ENCODE assay signal across 11 cellular contexts in the genomic region with DNA sequence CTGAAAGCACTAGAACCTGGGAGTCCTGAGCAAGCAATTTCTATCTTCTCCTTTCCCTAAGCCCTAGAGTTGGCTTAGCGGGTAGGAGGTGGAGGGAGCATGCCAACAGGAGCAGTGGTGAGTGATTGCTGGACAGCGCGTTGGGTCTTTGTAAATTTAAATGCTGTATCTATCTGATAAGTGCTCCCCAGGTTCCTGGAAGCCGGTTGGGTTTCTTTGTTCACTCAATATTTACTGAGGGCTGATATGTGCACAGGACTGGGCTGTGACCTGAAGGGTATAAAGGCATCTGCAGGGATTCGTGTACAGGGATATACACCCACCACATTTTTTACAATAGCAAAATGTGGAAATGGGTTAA. TPM values are rescaled to one million over a fixed set of nuclear protein-coding genes. Genes with fewer than 3 reads are reported as not detected.
DNase-seq lines count a peak whose midpoint lies in the region; ATAC-seq and TF ChIP-seq lines count a peak whose summit lies in the region.
"Had no signal": no experiment of that assay in that cellular context is flagged by ENCODE, and none has a peak within 500 bp of the region (broad histone marks: within the 10 kb centered on the region; RNA-seq: fewer than 3 reads in every experiment).

No MANE protein-coding gene starts in this region.

- intact Hi-C loops in activated T-helper 1 cell treated with anti-CD3 and anti-CD28 coated beads, Interleukin-12 subunit alpha, Interleukin-12 subunit beta, Interleukin-2, Interleukin-4 antibody, amounts not matched to agents 30 ng/mL and 10 ng/mL and 1 ng/mL, durations not matched to agents 14 hours and 24 hours and 36 hours (cut with micrococcal nuclease): no loop called here

- peaks cover 0 to 5% of the 10 kb centered on the region in 2 donors for H3K36me3 Mint-ChIP-seq in activated T-cell treated with anti-CD3 and anti-CD28 coated beads, Interleukin-2, amount 50 U/mL, for 72 hours (ENCODE audit: insufficient read depth in 2 of 2)
- H3K36me3 Mint-ChIP-seq in activated T-helper 1 cell treated with anti-CD3 and anti-CD28 coated beads, Interleukin-12 subunit alpha, Interleukin-12 subunit beta, Interleukin-2, Interleukin-4 antibody, amounts not matched to agents 30 ng/mL and 10 ng/mL and 1 ng/mL, durations not matched to agents 14 hours and 24 hours and 36 hours (ENCODE audit: low read depth): peaks cover 9% of the 10 kb centered on the region
- no peaks in the 10 kb centered on the region for H3K36me3 Mint-ChIP-seq in stimulated activated effector memory CD8-positive, alpha-beta T cell treated with anti-CD3 and anti-CD28 coated beads, Interleukin-12 subunit alpha, Interleukin-12 subunit beta, amount 100 ng/mL, for 72 hours

- peaks cover 55% of the 10 kb centered on the region for H3K4me1 Mint-ChIP-seq in activated T-cell treated with anti-CD3 and anti-CD28 coated beads, Interleukin-2, amount 50 U/mL, for 72 hours (ENCODE audit: low read depth)
- peaks cover 71% of the 10 kb centered on the region for H3K4me1 Mint-ChIP-seq in activated T-helper 1 cell treated with anti-CD3 and anti-CD28 coated beads, Interleukin-12 subunit alpha, Interleukin-12 subunit beta, Interleukin-2, Interleukin-4 antibody, amounts not matched to agents 30 ng/mL and 10 ng/mL and 1 ng/mL, durations not matched to agents 14 hours and 24 hours and 36 hours (ENCODE audit: low read depth)
- H3K4me1 Mint-ChIP-seq in stimulated activated effector memory CD8-positive, alpha-beta T cell treated with anti-CD3 and anti-CD28 coated beads, Interleukin-12 subunit alpha, Interleukin-12 subunit beta, amount 100 ng/mL, for 72 hours: peaks cover 48% of the 10 kb centered on the region

- no peak for TF ChIP-seq CTCF in omental fat pad (IDR thresholded peaks at IDR 0.05)

- H3K36me3 ChIP-seq in iPS-18a (ENCODE audit: control insufficient read depth, low read depth, low read length): no peaks in the 10 kb centered on the region

- no peaks in the 10 kb centered on the region for H3K9me3 Mint-ChIP-seq in activated T-cell treated with anti-CD3 and anti-CD28 coated beads, Interleukin-2, amount 50 U/mL, for 72 hours
- no peaks in the 10 kb centered on the region for H3K9me3 Mint-ChIP-seq in activated T-helper 1 cell treated with anti-CD3 and anti-CD28 coated beads, Interleukin-12 subunit alpha, Interleukin-12 subunit beta, Interleukin-2, Interleukin-4 antibody, amounts not matched to agents 30 ng/mL and 10 ng/mL and 1 ng/mL, durations not matched to agents 14 hours and 24 hours and 36 hours
- no peaks in the 10 kb centered on the region for H3K9me3 Mint-ChIP-seq in stimulated activated effector memory CD8-positive, alpha-beta T cell treated with anti-CD3 and anti-CD28 coated beads, Interleukin-12 subunit alpha, Interleukin-12 subunit beta, amount 100 ng/mL, for 72 hours
- H3K9me3 Mint-ChIP-seq: dendritic cell treated with granulocyte-macrophage colony-stimulating factor and Interleukin-4, amounts not matched to agents 40 ng/mL and 50 ng/mL, for 4 days had no signal

- H3K4me1 ChIP-seq in iPS-18a (ENCODE audit: control insufficient read depth, low read depth, low read length): peaks cover 21% of the 10 kb centered on the region

- no peak for ATAC-seq in activated T-cell treated with anti-CD3 and anti-CD28 coated beads, Interleukin-2, amount 50 U/mL, for 72 hours (replicated peaks in 1 of 2)
- no peak for ATAC-seq in stimulated activated effector memory CD8-positive, alpha-beta T cell treated with anti-CD3 and anti-CD28 coated beads, Interleukin-12 subunit alpha, Interleukin-12 subunit beta, amount 100 ng/mL, for 72 hours
- no peak for ATAC-seq in omental fat pad (ENCODE audit: low FRiP score)
- ATAC-seq in GM19023 (IDR thresholded peaks at IDR 0.05; ENCODE audit: unreplicated experiment): no peak
- ATAC-seq in HG03097 (IDR thresholded peaks at IDR 0.05; ENCODE audit: low FRiP score, unreplicated experiment): no peak

- no peak for DNase-seq in activated T-cell treated with anti-CD3 and anti-CD28 coated beads, Interleukin-2, amount 50 U/mL, for 72 hours
- no peak for DNase-seq in activated T-cell treated with anti-CD3 and anti-CD28 coated beads, Interleukin-2, amount 50 U/mL, for 48 hours
- DNase-seq in activated T-helper 1 cell treated with anti-CD3 and anti-CD28 coated beads, Interleukin-12 subunit alpha, Interleukin-12 subunit beta, Interleukin-2, Interleukin-4 antibody, amounts not matched to agents 30 ng/mL and 10 ng/mL and 1 ng/mL, durations not matched to agents 14 hours and 24 hours and 36 hours (ENCODE audit: low spot score): no peak
- DNase-seq in stimulated activated effector memory CD8-positive, alpha-beta T cell treated with anti-CD3 and anti-CD28 coated beads, Interleukin-12 subunit alpha, Interleukin-12 subunit beta, amount 100 ng/mL, for 72 hours (ENCODE audit: low spot score in 2 of 2): no peak
- no peak for DNase-seq in omental fat pad (ENCODE audit: low spot score)
- DNase-seq: KBM-7; stimulated activated CD4-positive, alpha-beta T cell treated with anti-CD3 and anti-CD28 coated beads, Interleukin-4, amount 100 ng/mL, for 1 hour had no signal

- H3K4me3 ChIP-seq in iPS-18a (ENCODE audit: low read length): peak overlapping the region; percentile 77

- H3K9ac ChIP-seq in iPS-18a (ENCODE audit: low read length): no peak overlapping the region

- H3K27ac ChIP-seq in iPS-18a (ENCODE audit: low read length): no peak overlapping the region

- peaks cover 18% of the 10 kb centered on the region for H3K27me3 ChIP-seq in iPS-18a (ENCODE audit: control insufficient read depth, insufficient read depth, low read length)

- no peaks in the 10 kb centered on the region for H3K9me3 ChIP-seq in iPS-18a (ENCODE audit: control insufficient read depth, low read depth, low read length)

- H3K27me3 Mint-ChIP-seq in activated T-cell treated with anti-CD3 and anti-CD28 coated beads, Interleukin-2, amount 50 U/mL, for 72 hours (ENCODE audit: low read depth): peaks cover 9% of the 10 kb centered on the region
- H3K27me3 Mint-ChIP-seq in activated T-helper 1 cell treated with anti-CD3 and anti-CD28 coated beads, Interleukin-12 subunit alpha, Interleukin-12 subunit beta, Interleukin-2, Interleukin-4 antibody, amounts not matched to agents 30 ng/mL and 10 ng/mL and 1 ng/mL, durations not matched to agents 14 hours and 24 hours and 36 hours (ENCODE audit: insufficient read depth): peaks cover 2% of the 10 kb centered on the region

- no peak overlapping the region for H3K27ac Mint-ChIP-seq in activated T-cell treated with anti-CD3 and anti-CD28 coated beads, Interleukin-2, amount 50 U/mL, for 72 hours
- no peak overlapping the region for H3K27ac Mint-ChIP-seq in activated T-helper 1 cell treated with anti-CD3 and anti-CD28 coated beads, Interleukin-12 subunit alpha, Interleukin-12 subunit beta, Interleukin-2, Interleukin-4 antibody, amounts not matched to agents 30 ng/mL and 10 ng/mL and 1 ng/mL, durations not matched to agents 14 hours and 24 hours and 36 hours
- no peak overlapping the region for H3K27ac Mint-ChIP-seq in stimulated activated effector memory CD8-positive, alpha-beta T cell treated with anti-CD3 and anti-CD28 coated beads, Interleukin-12 subunit alpha, Interleukin-12 subunit beta, amount 100 ng/mL, for 72 hours
- H3K27ac Mint-ChIP-seq: dendritic cell treated with granulocyte-macrophage colony-stimulating factor and Interleukin-4, amounts not matched to agents 40 ng/mL and 50 ng/mL, for 4 days had no signal

- peak overlapping the region; percentile 87 to 88 for H3K4me3 Mint-ChIP-seq in activated T-cell treated with anti-CD3 and anti-CD28 coated beads, Interleukin-2, amount 50 U/mL, for 72 hours
- peak overlapping the region; percentile 91 for H3K4me3 Mint-ChIP-seq in activated T-helper 1 cell treated with anti-CD3 and anti-CD28 coated beads, Interleukin-12 subunit alpha, Interleukin-12 subunit beta, Interleukin-2, Interleukin-4 antibody, amounts not matched to agents 30 ng/mL and 10 ng/mL and 1 ng/mL, durations not matched to agents 14 hours and 24 hours and 36 hours
- H3K4me3 Mint-ChIP-seq in stimulated activated effector memory CD8-positive, alpha-beta T cell treated with anti-CD3 and anti-CD28 coated beads, Interleukin-12 subunit alpha, Interleukin-12 subunit beta, amount 100 ng/mL, for 72 hours: peak overlapping the region; percentile 79
- H3K4me3 Mint-ChIP-seq: dendritic cell treated with granulocyte-macrophage colony-stimulating factor and Interleukin-4, amounts not matched to agents 40 ng/mL and 50 ng/mL, for 4 days had no signal

RNA-seq across cellular contexts. Expression of a gene that starts 2.2 kb away (rescaled TPM):
- 10 to 100 TPM in 1 of 2 donors, 1 to 10 TPM in 1; 9.6 to 16.2 TPM for total RNA-seq in activated T-cell treated with anti-CD3 and anti-CD28 coated beads, Interleukin-2, amount 50 U/mL, for 72 hours
- 28.9 and 31.1 TPM in 2 replicates for total RNA-seq in activated T-helper 1 cell treated with anti-CD3 and anti-CD28 coated beads, Interleukin-12 subunit alpha, Interleukin-12 subunit beta, Interleukin-2, Interleukin-4 antibody, amounts not matched to agents 30 ng/mL and 10 ng/mL and 1 ng/mL, durations not matched to agents 14 hours and 24 hours and 36 hours
- 10 to 100 TPM; 12.0 to 21.0 (median 15.8) TPM for total RNA-seq in omental fat pad

RNA-seq across cellular contexts. Expression of a gene that starts 41.4 kb away (rescaled TPM):
- not detected for total RNA-seq in activated T-cell treated with anti-CD3 and anti-CD28 coated beads, Interleukin-2, amount 50 U/mL, for 72 hours
- not detected in 2 replicates for total RNA-seq in activated T-helper 1 cell treated with anti-CD3 and anti-CD28 coated beads, Interleukin-12 subunit alpha, Interleukin-12 subunit beta, Interleukin-2, Interleukin-4 antibody, amounts not matched to agents 30 ng/mL and 10 ng/mL and 1 ng/mL, durations not matched to agents 14 hours and 24 hours and 36 hours
- 1 to 10 TPM in 1 of 4 donors, under 1 TPM in 3; 0.16 to 1.2 (median 0.70) TPM for total RNA-seq in omental fat pad
